20 cellular contexts compared by ENCODE assay signal in the genomic region with DNA sequence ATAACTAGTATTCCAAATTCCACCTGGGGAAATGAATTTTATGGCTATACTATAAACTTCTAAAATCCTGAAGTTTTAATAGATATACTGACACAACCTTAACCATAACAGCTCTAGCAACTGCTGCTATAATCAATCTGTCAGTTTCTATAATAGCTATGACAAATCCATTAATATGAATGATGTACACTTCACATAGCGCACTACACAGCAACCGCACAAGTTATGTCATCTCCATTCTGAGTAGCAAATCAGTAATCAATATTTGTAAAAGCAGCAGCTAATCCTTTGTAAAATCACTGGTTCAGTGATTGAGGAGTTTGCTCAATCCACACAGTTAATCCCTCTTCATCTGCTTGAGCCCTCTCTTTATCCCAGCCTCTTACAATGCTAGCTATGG.
A peak's percentile ranks its signal among the peaks of the same experiment; 100 is the strongest.
DNase-seq lines count a peak whose midpoint lies in the region; ATAC-seq, FAIRE-seq and TF ChIP-seq lines count a peak whose summit lies in the region.
"Had no signal": no experiment of that assay in that cellular context is flagged by ENCODE, and none has a peak within 500 bp of the region (broad histone marks: within the 10 kb centered on the region; RNA-seq: fewer than 3 reads in every experiment).

No MANE protein-coding gene starts in this region.

- no peaks in the 10 kb centered on the region for H3K36me3 ChIP-seq in endodermal cell (ENCODE audit: control insufficient read depth, insufficient read depth, low read length)
- H3K36me3 ChIP-seq: BLaER1 had no signal

- peak; percentile 6 for FAIRE-seq in D721Med (lab: Jason Lieb, UNC)
- FAIRE-seq in H54 (lab: Jason Lieb, UNC) = peak; percentile 41
- FAIRE-seq: GM19239, HTR-8/SVneo, K562 had no signal

- ATAC-seq in GM21737 (IDR thresholded peaks at IDR 0.05; ENCODE audit: unreplicated experiment) = no peak
- ATAC-seq: K562 had no signal

- no peaks in the 10 kb centered on the region for H3K4me1 Mint-ChIP-seq in endodermal cell
- H3K4me1 Mint-ChIP-seq: CD14-positive monocyte; CD4-positive, alpha-beta memory T cell had no signal

- no peak overlapping the region for H3K4me3 Mint-ChIP-seq in endodermal cell
- H3K4me3 Mint-ChIP-seq: CD14-positive monocyte; CD4-positive, alpha-beta memory T cell had no signal

- TF ChIP-seq CTCF in D721Med (IDR thresholded peaks at IDR 0.05; ENCODE audit: insufficient read depth, missing control alignments) (no peak), endodermal cell (conservative IDR thresholded peaks at IDR 0.05) (no peak)

- no peak for TF ChIP-seq POLR2A in H54 (IDR thresholded peaks at IDR 0.05; ENCODE audit: low read depth, low read length)

- H3K4me1 ChIP-seq in endodermal cell (ENCODE audit: control insufficient read depth, insufficient read depth, low read length) = no peaks in the 10 kb centered on the region

- H3K9me3 ChIP-seq in endodermal cell (ENCODE audit: control insufficient read depth, low read length) = no peaks in the 10 kb centered on the region
- H3K9me3 ChIP-seq: BLaER1 had no signal

- peaks cover 6% of the 10 kb centered on the region for H3K27me3 ChIP-seq in endodermal cell (ENCODE audit: control insufficient read depth, insufficient read depth, low read length, poor library complexity, severe bottlenecking)
- H3K27me3 ChIP-seq: BLaER1 had no signal

- H3K27ac Mint-ChIP-seq in endodermal cell = no peak overlapping the region
- H3K27ac Mint-ChIP-seq: CD14-positive monocyte; CD4-positive, alpha-beta memory T cell had no signal

- H3K9ac ChIP-seq in endodermal cell (ENCODE audit: extremely low read depth, low read length, poor library complexity, severe bottlenecking) = no peak overlapping the region
- H3K9ac ChIP-seq: BLaER1, GM23248 had no signal

- H3K27ac ChIP-seq in endodermal cell (ENCODE audit: low read depth, low read length) = no peak overlapping the region
- H3K27ac ChIP-seq: BLaER1, GM23248 had no signal

- H3K36me3 Mint-ChIP-seq in endodermal cell (ENCODE audit: low read depth) = no peaks in the 10 kb centered on the region
- H3K36me3 Mint-ChIP-seq: CD4-positive, alpha-beta memory T cell had no signal

- peaks cover 2% of the 10 kb centered on the region for H3K27me3 Mint-ChIP-seq in endodermal cell (ENCODE audit: insufficient read depth)
- H3K27me3 Mint-ChIP-seq: CD4-positive, alpha-beta memory T cell had no signal

- no peak overlapping the region for H3K4me3 ChIP-seq in endodermal cell (ENCODE audit: low read length)
- H3K4me3 ChIP-seq: BLaER1, GM23248, K562 had no signal

- WGBS in endodermal cell (ENCODE audit: insufficient coverage in 1 of 2, insufficient read length in 1 of 2), 2 experiments = 98 to 100% methylated on average over 2 of the region's 2 CpGs

- peaks cover 14% of the 10 kb centered on the region for H3K9me3 Mint-ChIP-seq in endodermal cell

- DNase-seq in D721Med (ENCODE audit: insufficient read length, low spot score) (no peak), H54 (ENCODE audit: insufficient read length, low spot score) (no peak), NCI-H82 treated with DMSO at 0.1 percent for 48 hours (lab: John Stamatoyannopoulos, UW; ENCODE audit: unreplicated experiment) (peak; percentile 78), putamen (ENCODE audit: low spot score) (peak; percentile 1), nucleus accumbens (lab: John Stamatoyannopoulos, UW) (no peak), endodermal cell (no peak)
- DNase-seq: 8988T; CD4-positive, alpha-beta memory T cell; DMS 273 treated with DMSO at 0.1 percent for 48 hours; DMS79 treated with DMSO at 0.1 percent for 48 hours; GF-D8; GM23248; HCEC 1CT; IMR-90 had no signal

Comparison
In these comparisons a context has a peak if more than half of its experiments do, and no peak if none do; other contexts are left out.
1. DNase-seq: peak in NCI-H82 treated with DMSO at 0.1 percent for 48 hours (single experiment) and putamen (single experiment); none in D721Med (single experiment), H54 (single experiment), nucleus accumbens (0 of 56) and endodermal cell (single experiment).